1 cellular context compared by ENCODE assay signal in the genomic region with DNA sequence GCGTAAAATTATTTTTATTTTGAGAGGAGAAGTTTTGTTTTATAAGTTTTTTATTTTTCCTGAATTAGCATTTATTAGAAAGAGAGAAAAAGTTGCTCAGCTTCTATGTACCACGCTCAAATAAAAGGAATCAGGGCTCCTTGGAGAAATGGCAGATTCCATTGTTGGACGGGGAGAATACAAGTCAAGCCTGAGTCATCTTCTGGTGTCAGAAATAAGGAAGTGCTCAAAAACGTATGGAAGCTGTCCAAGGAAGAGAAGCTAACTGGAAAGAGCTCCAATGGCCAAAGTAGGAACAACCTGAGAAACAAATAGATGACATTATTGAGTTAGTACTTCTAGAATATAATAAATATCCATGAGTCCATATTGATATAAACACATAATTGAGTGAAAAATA.
TF ChIP-seq lines count a peak whose summit lies in the region.

No MANE protein-coding gene starts in this region.

TF ChIP-seq in SK-N-SH treated with all-trans-retinoic acid at 6 μM for 48 hours, 23 proteins besides CTCF, POLR2A, EP300 and RAD21 (continued from another document):
- TF ChIP-seq, protein P1, sequence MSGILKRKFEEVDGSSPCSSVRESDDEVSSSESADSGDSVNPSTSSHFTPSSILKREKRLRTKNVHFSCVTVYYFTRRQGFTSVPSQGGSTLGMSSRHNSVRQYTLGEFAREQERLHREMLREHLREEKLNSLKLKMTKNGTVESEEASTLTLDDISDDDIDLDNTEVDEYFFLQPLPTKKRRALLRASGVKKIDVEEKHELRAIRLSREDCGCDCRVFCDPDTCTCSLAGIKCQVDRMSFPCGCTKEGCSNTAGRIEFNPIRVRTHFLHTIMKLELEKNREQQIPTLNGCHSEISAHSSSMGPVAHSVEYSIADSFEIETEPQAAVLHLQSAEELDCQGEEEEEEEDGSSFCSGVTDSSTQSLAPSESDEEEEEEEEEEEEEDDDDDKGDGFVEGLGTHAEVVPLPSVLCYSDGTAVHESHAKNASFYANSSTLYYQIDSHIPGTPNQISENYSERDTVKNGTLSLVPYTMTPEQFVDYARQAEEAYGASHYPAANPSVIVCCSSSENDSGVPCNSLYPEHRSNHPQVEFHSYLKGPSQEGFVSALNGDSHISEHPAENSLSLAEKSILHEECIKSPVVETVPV (CRISPR knock-in tag; IDR thresholded peaks at IDR 0.05): no peak
- no peak for TF ChIP-seq ZNF8 (CRISPR knock-in tag; IDR thresholded peaks at IDR 0.05)
- TF ChIP-seq, protein P2, sequence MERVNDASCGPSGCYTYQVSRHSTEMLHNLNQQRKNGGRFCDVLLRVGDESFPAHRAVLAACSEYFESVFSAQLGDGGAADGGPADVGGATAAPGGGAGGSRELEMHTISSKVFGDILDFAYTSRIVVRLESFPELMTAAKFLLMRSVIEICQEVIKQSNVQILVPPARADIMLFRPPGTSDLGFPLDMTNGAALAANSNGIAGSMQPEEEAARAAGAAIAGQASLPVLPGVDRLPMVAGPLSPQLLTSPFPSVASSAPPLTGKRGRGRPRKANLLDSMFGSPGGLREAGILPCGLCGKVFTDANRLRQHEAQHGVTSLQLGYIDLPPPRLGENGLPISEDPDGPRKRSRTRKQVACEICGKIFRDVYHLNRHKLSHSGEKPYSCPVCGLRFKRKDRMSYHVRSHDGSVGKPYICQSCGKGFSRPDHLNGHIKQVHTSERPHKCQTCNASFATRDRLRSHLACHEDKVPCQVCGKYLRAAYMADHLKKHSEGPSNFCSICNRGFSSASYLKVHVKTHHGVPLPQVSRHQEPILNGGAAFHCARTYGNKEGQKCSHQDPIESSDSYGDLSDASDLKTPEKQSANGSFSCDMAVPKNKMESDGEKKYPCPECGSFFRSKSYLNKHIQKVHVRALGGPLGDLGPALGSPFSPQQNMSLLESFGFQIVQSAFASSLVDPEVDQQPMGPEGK (CRISPR knock-in tag; IDR thresholded peaks at IDR 0.05; ENCODE audit: borderline replicate concordance): no peak
- TF ChIP-seq, protein P3, sequence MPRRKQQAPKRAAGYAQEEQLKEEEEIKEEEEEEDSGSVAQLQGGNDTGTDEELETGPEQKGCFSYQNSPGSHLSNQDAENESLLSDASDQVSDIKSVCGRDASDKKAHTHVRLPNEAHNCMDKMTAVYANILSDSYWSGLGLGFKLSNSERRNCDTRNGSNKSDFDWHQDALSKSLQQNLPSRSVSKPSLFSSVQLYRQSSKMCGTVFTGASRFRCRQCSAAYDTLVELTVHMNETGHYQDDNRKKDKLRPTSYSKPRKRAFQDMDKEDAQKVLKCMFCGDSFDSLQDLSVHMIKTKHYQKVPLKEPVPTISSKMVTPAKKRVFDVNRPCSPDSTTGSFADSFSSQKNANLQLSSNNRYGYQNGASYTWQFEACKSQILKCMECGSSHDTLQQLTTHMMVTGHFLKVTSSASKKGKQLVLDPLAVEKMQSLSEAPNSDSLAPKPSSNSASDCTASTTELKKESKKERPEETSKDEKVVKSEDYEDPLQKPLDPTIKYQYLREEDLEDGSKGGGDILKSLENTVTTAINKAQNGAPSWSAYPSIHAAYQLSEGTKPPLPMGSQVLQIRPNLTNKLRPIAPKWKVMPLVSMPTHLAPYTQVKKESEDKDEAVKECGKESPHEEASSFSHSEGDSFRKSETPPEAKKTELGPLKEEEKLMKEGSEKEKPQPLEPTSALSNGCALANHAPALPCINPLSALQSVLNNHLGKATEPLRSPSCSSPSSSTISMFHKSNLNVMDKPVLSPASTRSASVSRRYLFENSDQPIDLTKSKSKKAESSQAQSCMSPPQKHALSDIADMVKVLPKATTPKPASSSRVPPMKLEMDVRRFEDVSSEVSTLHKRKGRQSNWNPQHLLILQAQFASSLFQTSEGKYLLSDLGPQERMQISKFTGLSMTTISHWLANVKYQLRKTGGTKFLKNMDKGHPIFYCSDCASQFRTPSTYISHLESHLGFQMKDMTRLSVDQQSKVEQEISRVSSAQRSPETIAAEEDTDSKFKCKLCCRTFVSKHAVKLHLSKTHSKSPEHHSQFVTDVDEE (CRISPR knock-in tag; IDR thresholded peaks at IDR 0.05): no peak
